ENCODE assay signal across 7 cellular contexts in the genomic region with DNA sequence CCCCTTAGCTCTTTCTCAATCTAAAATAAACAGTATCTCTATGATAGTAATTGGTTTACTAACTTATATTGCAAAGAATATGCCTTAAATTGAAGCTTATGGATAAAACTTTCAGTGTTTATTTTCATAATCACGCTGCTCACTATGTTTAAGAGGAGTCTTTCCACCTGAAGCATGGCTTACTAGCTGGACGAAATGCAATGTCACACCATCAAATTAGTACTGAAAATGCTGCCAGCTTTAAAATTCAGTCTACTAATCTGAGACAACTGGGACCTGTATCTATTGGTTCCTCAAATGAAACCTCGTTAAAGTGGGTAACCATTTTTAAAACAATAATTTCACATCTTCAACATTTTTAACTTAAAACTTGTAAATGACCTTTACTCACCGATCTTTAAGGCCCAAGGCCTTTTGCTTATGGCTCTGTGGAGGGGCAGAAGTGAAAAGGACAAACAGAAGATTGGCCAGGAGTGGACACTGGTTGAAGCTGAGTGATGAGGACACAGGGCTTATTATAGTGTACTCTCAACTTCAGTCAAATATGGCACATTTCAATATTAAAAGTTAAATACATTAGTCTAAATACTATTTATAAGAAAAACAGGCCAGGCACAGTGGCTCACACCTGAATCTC.
"Had no signal": no experiment of that assay in that cellular context is flagged by ENCODE, and none has a peak within 500 bp of the region (broad histone marks: within the 10 kb centered on the region; RNA-seq: fewer than 3 reads in every experiment).

No MANE protein-coding gene starts in this region.

- FAIRE-seq: HepG2, HTR-8/SVneo had no signal

- DNase-seq: IMR-90, KBM-7, KG1 had no signal

- H3K4me2 ChIP-seq: KMS-11 had no signal

- H3K27ac ChIP-seq: HL-60, KMS-11 had no signal

- H3K9ac ChIP-seq: KMS-11 had no signal

- ATAC-seq: HepG2 had no signal
